11 cellular contexts compared by ENCODE assay signal in the genomic region with DNA sequence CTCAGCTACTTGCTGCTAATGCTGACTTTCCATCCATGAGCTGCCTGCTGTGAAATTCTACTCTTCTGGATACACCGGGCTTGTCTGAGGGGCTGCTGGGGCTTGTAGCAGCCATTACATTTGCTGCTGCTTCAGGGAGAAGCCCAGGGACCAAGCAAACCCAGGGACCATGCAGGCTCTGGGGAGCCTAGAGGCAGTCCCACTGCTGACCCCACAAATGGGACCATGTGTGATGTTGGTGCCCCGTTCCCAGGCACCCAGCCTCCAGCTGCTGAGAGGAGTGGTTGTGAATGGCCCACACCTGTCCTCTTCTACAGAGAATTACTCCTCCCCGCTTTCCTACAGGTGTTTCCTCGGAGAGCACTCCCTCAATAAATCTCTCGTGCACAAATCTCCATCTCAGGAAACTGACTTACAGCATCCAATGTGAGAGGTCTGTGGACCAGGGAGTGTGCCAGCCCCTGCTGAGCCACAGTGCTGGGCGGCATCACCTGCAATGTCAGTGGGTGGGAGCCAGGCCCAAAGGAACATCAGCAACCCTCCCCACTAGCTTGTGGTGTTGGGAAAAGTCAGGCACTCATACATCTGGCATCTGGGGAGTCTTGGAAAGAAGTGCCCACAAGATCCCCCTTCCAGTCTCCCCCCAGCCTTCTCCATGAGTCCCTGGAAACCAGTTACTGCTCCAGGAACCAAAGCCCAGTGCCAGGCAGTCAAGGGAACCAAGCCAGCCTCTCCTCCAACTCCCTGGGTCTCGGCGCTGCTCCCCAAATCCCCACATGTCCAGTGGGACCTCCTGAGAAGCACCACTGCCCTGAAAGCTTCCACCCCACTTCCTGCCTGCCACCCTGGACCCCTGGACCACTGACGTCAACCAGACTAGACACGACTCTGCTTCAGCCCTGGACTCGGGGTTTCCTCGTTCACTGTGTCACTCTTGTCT.
DNase-seq lines count a peak whose midpoint lies in the region; ATAC-seq and TF ChIP-seq lines count a peak whose summit lies in the region.
"Had no signal": no experiment of that assay in that cellular context is flagged by ENCODE, and none has a peak within 500 bp of the region (broad histone marks: within the 10 kb centered on the region; RNA-seq: fewer than 3 reads in every experiment).

No MANE protein-coding gene starts in this region.

- peak overlapping the region in 1 of 5 experiments; percentile 36 for H3K4me3 Mint-ChIP-seq in brain
- no peak overlapping the region for H3K4me3 Mint-ChIP-seq in stimulated activated effector memory CD8-positive, alpha-beta T cell treated with anti-CD3 and anti-CD28 coated beads, Interleukin-12 subunit alpha, Interleukin-12 subunit beta, amount 100 ng/mL, for 72 hours
- H3K4me3 Mint-ChIP-seq: activated naive CD8-positive, alpha-beta T cell treated with anti-CD3 and anti-CD28 coated beads, Interleukin-2, amount 10 ng/mL, durations not matched to agents 7 days and 5 days had no signal

- WGBS in right lobe of liver (ENCODE audit: insufficient coverage, low coverage, low lambda C conversion rate, missing lambda C conversion rate): 81% methylated on average over 5 of the region's 12 CpGs

- peak overlapping the region; percentile 28 to 96 (median 89) for H3K27ac Mint-ChIP-seq in brain
- H3K27ac Mint-ChIP-seq in stimulated activated effector memory CD8-positive, alpha-beta T cell treated with anti-CD3 and anti-CD28 coated beads, Interleukin-12 subunit alpha, Interleukin-12 subunit beta, amount 100 ng/mL, for 72 hours: peak overlapping the region; percentile 52
- H3K27ac Mint-ChIP-seq: activated naive CD8-positive, alpha-beta T cell treated with anti-CD3 and anti-CD28 coated beads, Interleukin-2, amount 10 ng/mL, durations not matched to agents 7 days and 5 days; CD14-positive monocyte had no signal

- H3K4me1 ChIP-seq in right lobe of liver: peaks cover 0 to 8% (median 0%) of the 10 kb centered on the region in 4 donors

- DNase-seq in NCI-H226 (peak; percentile 53), right lobe of liver (no peak), AG08395 (ENCODE audit: low spot score) (no peak), NCI-H524 treated with DMSO at 0.1 percent for 48 hours (lab: John Stamatoyannopoulos, UW) (no peak)
- DNase-seq in stimulated activated effector memory CD8-positive, alpha-beta T cell treated with anti-CD3 and anti-CD28 coated beads, Interleukin-12 subunit alpha, Interleukin-12 subunit beta, amount 100 ng/mL, for 72 hours (ENCODE audit: low spot score in 2 of 2): no peak
- DNase-seq: activated naive CD8-positive, alpha-beta T cell treated with anti-CD3 and anti-CD28 coated beads, Interleukin-2, amount 10 ng/mL, durations not matched to agents 7 days and 5 days; cortex of kidney had no signal

- intact Hi-C loops in right lobe of liver (cut with DNase I): no loop called here

- no peaks in the 10 kb centered on the region for H3K27me3 ChIP-seq in right lobe of liver

- ATAC-seq in right lobe of liver: no peak
- no peak for ATAC-seq in stimulated activated effector memory CD8-positive, alpha-beta T cell treated with anti-CD3 and anti-CD28 coated beads, Interleukin-12 subunit alpha, Interleukin-12 subunit beta, amount 100 ng/mL, for 72 hours
- no peak for ATAC-seq in GM21576 (IDR thresholded peaks at IDR 0.05; ENCODE audit: unreplicated experiment)
- ATAC-seq in GM21717 (IDR thresholded peaks at IDR 0.05; ENCODE audit: unreplicated experiment): no peak

- TF ChIP-seq POLR2A in right lobe of liver (IDR thresholded peaks at IDR 0.05): no peak

- no peak for TF ChIP-seq CTCF in brain (conservative IDR thresholded peaks at IDR 0.05)
- TF ChIP-seq CTCF in right lobe of liver (IDR thresholded peaks at IDR 0.05): no peak

- no peaks in the 10 kb centered on the region for H3K27me3 Mint-ChIP-seq in brain
- H3K27me3 Mint-ChIP-seq: activated naive CD8-positive, alpha-beta T cell treated with anti-CD3 and anti-CD28 coated beads, Interleukin-2, amount 10 ng/mL, durations not matched to agents 7 days and 5 days had no signal

- H3K36me3 ChIP-seq in right lobe of liver: no peaks in the 10 kb centered on the region

- no peaks in the 10 kb centered on the region for H3K9me3 ChIP-seq in right lobe of liver

- peak overlapping the region; percentile 24 to 54 (median 40) for H3K27ac ChIP-seq in right lobe of liver

- no peaks in the 10 kb centered on the region for H3K36me3 Mint-ChIP-seq in brain
- H3K36me3 Mint-ChIP-seq in stimulated activated effector memory CD8-positive, alpha-beta T cell treated with anti-CD3 and anti-CD28 coated beads, Interleukin-12 subunit alpha, Interleukin-12 subunit beta, amount 100 ng/mL, for 72 hours: peaks cover 6% of the 10 kb centered on the region
- H3K36me3 Mint-ChIP-seq: activated naive CD8-positive, alpha-beta T cell treated with anti-CD3 and anti-CD28 coated beads, Interleukin-2, amount 10 ng/mL, durations not matched to agents 7 days and 5 days; CD14-positive monocyte had no signal

- H3K4me1 Mint-ChIP-seq in brain: peaks cover 44% of the 10 kb centered on the region
- H3K4me1 Mint-ChIP-seq in stimulated activated effector memory CD8-positive, alpha-beta T cell treated with anti-CD3 and anti-CD28 coated beads, Interleukin-12 subunit alpha, Interleukin-12 subunit beta, amount 100 ng/mL, for 72 hours: peaks cover 11% of the 10 kb centered on the region
- H3K4me1 Mint-ChIP-seq: activated naive CD8-positive, alpha-beta T cell treated with anti-CD3 and anti-CD28 coated beads, Interleukin-2, amount 10 ng/mL, durations not matched to agents 7 days and 5 days had no signal

- peaks cover 0 to 19% (median 10%) of the 10 kb centered on the region in 5 experiments for H3K9me3 Mint-ChIP-seq in brain
- no peaks in the 10 kb centered on the region for H3K9me3 Mint-ChIP-seq in stimulated activated effector memory CD8-positive, alpha-beta T cell treated with anti-CD3 and anti-CD28 coated beads, Interleukin-12 subunit alpha, Interleukin-12 subunit beta, amount 100 ng/mL, for 72 hours
- H3K9me3 Mint-ChIP-seq: activated naive CD8-positive, alpha-beta T cell treated with anti-CD3 and anti-CD28 coated beads, Interleukin-2, amount 10 ng/mL, durations not matched to agents 7 days and 5 days had no signal

- no peak overlapping the region for H3K4me3 ChIP-seq in right lobe of liver
